1 cellular context compared by ENCODE assay signal in genomic region chr4:28436191-28437080, GRCh38.
TF ChIP-seq lines count a peak whose summit lies in the region.

No MANE protein-coding gene starts in this region.

TF ChIP-seq in IMR-90, 13 proteins besides CTCF, POLR2A, EP300 and RAD21:
- TF ChIP-seq CEBPB (IDR thresholded peaks at IDR 0.05; ENCODE audit: low read depth, low read length) (no peak), SMC3 (IDR thresholded peaks at IDR 0.05; ENCODE audit: low read depth, low read length) (no peak), CHD1 (IDR thresholded peaks at IDR 0.05; ENCODE audit: low read depth, low read length) (no peak), NFE2L2 (IDR thresholded peaks at IDR 0.05; ENCODE audit: low read depth, low read length) (no peak), MAFK (IDR thresholded peaks at IDR 0.05; ENCODE audit: low read depth, low read length) (no peak), USF2 (IDR thresholded peaks at IDR 0.05; ENCODE audit: low read depth, low read length) (no peak), FOS (IDR thresholded peaks at IDR 0.05; ENCODE audit: low read depth, low read length) (no peak), MAZ (IDR thresholded peaks at IDR 0.05; ENCODE audit: borderline replicate concordance, low read depth, low read length) (no peak), RFX5 (IDR thresholded peaks at IDR 0.05; ENCODE audit: low read depth, low read length) (no peak), RCOR1 (IDR thresholded peaks at IDR 0.05; ENCODE audit: insufficient replicate concordance, low read length) (no peak), MXI1 (IDR thresholded peaks at IDR 0.05; ENCODE audit: borderline replicate concordance, low read depth, low read length) (no peak), ELK1 (IDR thresholded peaks at IDR 0.05; ENCODE audit: borderline replicate concordance, low read depth, low read length) (no peak), BHLHE40 (IDR thresholded peaks at IDR 0.05; ENCODE audit: low read depth, low read length) (no peak)
